Comparison of ENCODE assay signal across 18 cellular contexts in genomic region chr3:184505479-184505878, GRCh38.
"Had no signal": no experiment of that assay in that cellular context is flagged by ENCODE, and none has a peak within 500 bp of the region (broad histone marks: within the 10 kb centered on the region; RNA-seq: fewer than 3 reads in every experiment).

No MANE protein-coding gene starts in this region.

- H3K9me3 ChIP-seq: prostate gland, thyroid gland, uterus had no signal

- DNase-seq: activated CD4-positive, alpha-beta T cell treated with anti-CD3 and anti-CD28 coated beads for 48 hours; activated CD8-positive, alpha-beta T cell treated with anti-CD3 and anti-CD28 coated beads for 36 hours; activated effector memory CD4-positive, alpha-beta T cell treated with Interleukin-2 at 50 U/mL for 16 hours; activated T-cell treated with anti-CD3 and anti-CD28 coated beads, Interleukin-2, amount 50 U/mL, for 4 hours; adrenal gland; dermis blood vessel endothelial cell; left cardiac atrium; midbrain; right cardiac atrium; stimulated activated CD4-positive, alpha-beta T cell treated with anti-CD3 and anti-CD28 coated beads, Interleukin-15, amount 100 ng/mL, for 24 hours; stimulated activated CD4-positive, alpha-beta T cell treated with anti-CD3 and anti-CD28 coated beads, Interleukin-4, amount 100 ng/mL, for 1 hour; stimulated activated naive B cell treated with anti-CD40 and anti-IgM and Interleukin-4, amounts not matched to agents 10 μg/mL and 1 μg/mL and 100 μg/mL, for 72 hours; thyroid gland; uterus had no signal

- H3K27ac ChIP-seq: adrenal gland, prostate gland, thyroid gland, uterus had no signal

- H3K27me3 ChIP-seq: thyroid gland had no signal

- H3K4me1 ChIP-seq: adrenal gland, prostate gland, uterus had no signal

- H3K36me3 ChIP-seq: adrenal gland, prostate gland, thyroid gland, uterus had no signal

- ATAC-seq: activated CD8-positive, alpha-beta T cell treated with anti-CD3 and anti-CD28 coated beads for 36 hours; activated T-cell treated with anti-CD3 and anti-CD28 coated beads, Interleukin-2, amount 50 U/mL, for 4 hours; left cardiac atrium; right cardiac atrium; stimulated activated naive B cell treated with anti-CD40 and anti-IgM and Interleukin-4, amounts not matched to agents 10 μg/mL and 1 μg/mL and 100 μg/mL, for 72 hours; WTC11 had no signal

- H3K4me3 ChIP-seq: adrenal gland, lung, prostate gland, skin epidermis, thyroid gland, uterus had no signal
